17 cellular contexts compared by ENCODE assay signal in genomic region chr10:6120691-6121090, GRCh38. TPM values are rescaled to one million over a fixed set of nuclear protein-coding genes. Genes with fewer than 3 reads are reported as not detected.
DNase-seq lines count a peak whose midpoint lies in the region; ATAC-seq and TF ChIP-seq lines count a peak whose summit lies in the region.
"Had no signal": no experiment of that assay in that cellular context is flagged by ENCODE, and none has a peak within 500 bp of the region (broad histone marks: within the 10 kb centered on the region; RNA-seq: fewer than 3 reads in every experiment).

No MANE protein-coding gene starts in this region.

- no peak for ATAC-seq in lower lobe of right lung
- ATAC-seq: left lobe of liver had no signal

- intact Hi-C loops in lower lobe of right lung (cut with DNase I), result no loop called here

- H3K4me3 ChIP-seq in ACC112 (ENCODE audit: low read depth, low read length) (no peak overlapping the region), fibroblast of mammary gland (ENCODE audit: control insufficient read depth, low read depth, low read length) (no peak overlapping the region), Karpas-422 (ENCODE audit: low read length) (no peak overlapping the region), trophoblast cell (ENCODE audit: low read depth, low read length) (no peak overlapping the region), lower lobe of right lung (no peak overlapping the region)

- H3K9me2 ChIP-seq in Karpas-422 (replicated peaks; ENCODE audit: insufficient read depth, low read length), result no peaks in the 10 kb centered on the region

- no peak overlapping the region for H2BK12ac ChIP-seq in trophoblast cell (ENCODE audit: low read length)

- H2BK120ac ChIP-seq in trophoblast cell (ENCODE audit: insufficient read depth, low read length, poor library complexity), result no peak overlapping the region

- H3K9me3 ChIP-seq in Karpas-422 (ENCODE audit: low read length) (no peaks in the 10 kb centered on the region), trophoblast cell (ENCODE audit: insufficient read depth, low read depth, low read length) (no peaks in the 10 kb centered on the region), lower lobe of right lung (no peaks in the 10 kb centered on the region)

- no peak for TF ChIP-seq CTCF in fibroblast of mammary gland (conservative IDR thresholded peaks at IDR 0.05; ENCODE audit: control insufficient read depth, insufficient read depth, low read depth, low read length)
- no peak for TF ChIP-seq CTCF in osteocyte (IDR thresholded peaks at IDR 0.05)
- no peak for TF ChIP-seq CTCF in lower lobe of right lung (IDR thresholded peaks at IDR 0.05)

- no peak overlapping the region for H4K8ac ChIP-seq in trophoblast cell (ENCODE audit: low read depth, low read length)

- H3K36me3 ChIP-seq in ACC112 (ENCODE audit: insufficient read depth, low read length) (peaks cover 9% of the 10 kb centered on the region; the same call in 1 of the 2 replicates), Karpas-422 (ENCODE audit: insufficient read depth, low read length) (peaks cover 11% of the 10 kb centered on the region), trophoblast cell (ENCODE audit: control insufficient read depth in 1 of 2, insufficient read depth in 2 of 2, low read length in 2 of 2) (peaks cover 0 to 1% of the 10 kb centered on the region in 2 experiments), lower lobe of right lung (peaks cover 15% of the 10 kb centered on the region)

- H3K18ac ChIP-seq in trophoblast cell (ENCODE audit: low read length), result no peak overlapping the region

- H3K4me1 ChIP-seq in ACC112 (ENCODE audit: control insufficient read depth, insufficient read depth, low read length, unreplicated experiment), result peaks cover 6% of the 10 kb centered on the region
- H3K4me1 ChIP-seq in Karpas-422 (ENCODE audit: low read length), result no peaks in the 10 kb centered on the region
- no peaks in the 10 kb centered on the region for H3K4me1 ChIP-seq in trophoblast cell (ENCODE audit: control insufficient read depth in 1 of 2, insufficient read depth in 2 of 2, low read length in 2 of 2)
- H3K4me1 ChIP-seq in lower lobe of right lung, result peaks cover 14% of the 10 kb centered on the region

- H3K79me1 ChIP-seq in trophoblast cell (ENCODE audit: low read length), result no peaks in the 10 kb centered on the region

- WGBS in trophoblast cell (ENCODE audit: extremely low coverage, insufficient coverage, insufficient read length), result no CpG with 5 or more reads among the region's 15 CpGs

- no peak overlapping the region for H3K9ac ChIP-seq in Karpas-422 (ENCODE audit: low read length)
- no peak overlapping the region for H3K9ac ChIP-seq in trophoblast cell (ENCODE audit: low read length)

- H2AFZ ChIP-seq in ACC112 (ENCODE audit: low read length, unreplicated experiment) (no peak overlapping the region), Karpas-422 (ENCODE audit: low read length) (no peak overlapping the region), trophoblast cell (ENCODE audit: insufficient read depth, low read length, poor library complexity) (no peak overlapping the region)

- no peak overlapping the region for H3K14ac ChIP-seq in trophoblast cell (ENCODE audit: low read length)

- H4K91ac ChIP-seq in trophoblast cell (ENCODE audit: low read depth, low read length), result no peak overlapping the region

- peaks cover 6% of the 10 kb centered on the region; the same call in 1 of the 2 replicates for H4K20me1 ChIP-seq in Karpas-422 (ENCODE audit: insufficient read depth, low read depth, low read length)

- H3K4me1 Mint-ChIP-seq in osteocyte (ENCODE audit: unreplicated experiment), result peaks cover 11% of the 10 kb centered on the region

- H3K27ac ChIP-seq in ACC112 (ENCODE audit: low read depth, low read length) (peak overlapping the region; percentile 7; the same call in 1 of the 2 replicates), Karpas-422 (ENCODE audit: low read length) (no peak overlapping the region), trophoblast cell (ENCODE audit: low read depth, low read length) (no peak overlapping the region), lower lobe of right lung (no peak overlapping the region)

- no peaks in the 10 kb centered on the region for H3K27me3 ChIP-seq in ACC112 (ENCODE audit: insufficient read depth, low read length)
- no peaks in the 10 kb centered on the region for H3K27me3 ChIP-seq in Karpas-422 (ENCODE audit: low read length)
- H3K27me3 ChIP-seq in trophoblast cell (ENCODE audit: insufficient read depth, low read length), result no peaks in the 10 kb centered on the region
- H3K27me3 ChIP-seq in lower lobe of right lung (ENCODE audit: low read depth), result no peaks in the 10 kb centered on the region

- no peak overlapping the region for H2AK5ac ChIP-seq in trophoblast cell (ENCODE audit: low read length)

- no peak overlapping the region for H3K4me2 ChIP-seq in Karpas-422 (ENCODE audit: low read depth, low read length, poor library complexity, severe bottlenecking)
- no peak overlapping the region for H3K4me2 ChIP-seq in trophoblast cell (ENCODE audit: low read length)

- no peaks in the 10 kb centered on the region for H3K79me2 ChIP-seq in ACC112 (ENCODE audit: control insufficient read depth, insufficient read depth, low read length, unreplicated experiment)
- no peaks in the 10 kb centered on the region for H3K79me2 ChIP-seq in Karpas-422 (ENCODE audit: low read length)
- H3K79me2 ChIP-seq in trophoblast cell (ENCODE audit: control insufficient read depth, insufficient read depth, low read length, poor library complexity), result no peaks in the 10 kb centered on the region

- H3K23ac ChIP-seq in trophoblast cell (ENCODE audit: low read length), result no peak overlapping the region

- no peaks in the 10 kb centered on the region for H3K9me3 Mint-ChIP-seq in osteocyte (ENCODE audit: unreplicated experiment)
- H3K9me3 Mint-ChIP-seq: activated T-helper 2 cell treated with anti-CD3 and anti-CD28 coated beads, Interferon-gamma antibody, Interleukin-2, Interleukin-4, amounts not matched to agents 10 μg/mL and 5 μg/mL and 100 μg/mL, durations not matched to agents 14 hours and 24 hours and 36 hours; type B pancreatic cell had no signal

- no peak overlapping the region for H3K4ac ChIP-seq in trophoblast cell (ENCODE audit: low read depth, low read length)

- peaks cover 7% of the 10 kb centered on the region for H3K36me3 Mint-ChIP-seq in osteocyte (ENCODE audit: unreplicated experiment)

- H3K27ac Mint-ChIP-seq in osteocyte (ENCODE audit: unreplicated experiment), result no peak overlapping the region
- H3K27ac Mint-ChIP-seq: activated T-helper 2 cell treated with anti-CD3 and anti-CD28 coated beads, Interferon-gamma antibody, Interleukin-2, Interleukin-4, amounts not matched to agents 10 μg/mL and 5 μg/mL and 100 μg/mL, durations not matched to agents 14 hours and 24 hours and 36 hours; type B pancreatic cell had no signal

- DNase-seq in MV-4-11 (lab: John Stamatoyannopoulos, UW) (peak; percentile 15), fibroblast of mammary gland (ENCODE audit: low read depth) (peak; percentile 46), osteocyte (ENCODE audit: extremely low spot score, unreplicated experiment) (peak; percentile 56), NOMO-1 treated with dmso at 0.1 percent for 144 hours (lab: John Stamatoyannopoulos, UW; ENCODE audit: unreplicated experiment) (no peak), Karpas-422 (no peak), trophoblast cell (no peak), lower lobe of right lung (no peak)
- DNase-seq: AML-193, DMS53, NCI-H146, NCI-H526, T-helper 9 cell had no signal

- no peak overlapping the region for H2BK5ac ChIP-seq in trophoblast cell (ENCODE audit: low read depth, low read length, poor library complexity)

- no peak overlapping the region for H3K4me3 Mint-ChIP-seq in osteocyte (ENCODE audit: unreplicated experiment)
- H3K4me3 Mint-ChIP-seq: type B pancreatic cell had no signal

- H3K27me3 Mint-ChIP-seq in osteocyte (ENCODE audit: unreplicated experiment), result no peaks in the 10 kb centered on the region
- H3K27me3 Mint-ChIP-seq: type B pancreatic cell had no signal

- H4K12ac ChIP-seq in trophoblast cell (ENCODE audit: low read depth, low read length), result no peak overlapping the region

RNA-seq across cellular contexts. Expression of gene RBM17, which starts 31.9 kb away (rescaled TPM):
- 73.4 and 80.1 TPM in 2 replicates for total RNA-seq in osteocyte
- 72.5 and 96.5 TPM in 2 replicates for total RNA-seq in Karpas-422 (2014; rRNA removed; shearing (Covaris generic); ENCODE audit: low replicate concordance)
- polyA plus RNA-seq in trophoblast cell (2013), result 106 and 108 TPM in 2 replicates
- total RNA-seq in lower lobe of right lung, result 90.8 TPM

RNA-seq across cellular contexts. Expression of gene IL2RA, which starts 58.5 kb away (rescaled TPM):
- not detected in 2 replicates for total RNA-seq in osteocyte
- total RNA-seq in Karpas-422 (2014; rRNA removed; shearing (Covaris generic); ENCODE audit: low replicate concordance), result 1.6 TPM in 1 of 2 replicates, not detected in the other
- not detected in 2 replicates for polyA plus RNA-seq in trophoblast cell (2013)
- total RNA-seq in lower lobe of right lung, result 2.9 TPM
- total RNA-seq: RPMI7951 had no signal

Comparison
In these comparisons a context has a peak if more than half of its experiments do, and no peak if none do; other contexts are left out.
1. DNase-seq: peak in MV-4-11 (single experiment), fibroblast of mammary gland (single experiment) and osteocyte (single experiment); none in NOMO-1 treated with dmso at 0.1 percent for 144 hours (single experiment), Karpas-422 (single experiment), trophoblast cell (0 of 2) and lower lobe of right lung (single experiment).